13 cellular contexts compared by ENCODE assay signal in genomic region chr1:17287377-17287776, GRCh38. TPM values are rescaled to one million over a fixed set of nuclear protein-coding genes. Genes with fewer than 3 reads are reported as not detected.
A peak's percentile ranks its signal among the peaks of the same experiment; 100 is the strongest.
DNase-seq lines count a peak whose midpoint lies in the region; ATAC-seq and TF ChIP-seq lines count a peak whose summit lies in the region.
"Had no signal": no experiment of that assay in that cellular context is flagged by ENCODE, and none has a peak within 500 bp of the region (broad histone marks: within the 10 kb centered on the region; RNA-seq: fewer than 3 reads in every experiment).

No MANE protein-coding gene starts in this region.

- peaks cover 5 to 32% of the 10 kb centered on the region in 2 donors for H3K27me3 Mint-ChIP-seq in CD8-positive, alpha-beta memory T cell

- H3K27me3 ChIP-seq in A673 (replicated peaks; ENCODE audit: insufficient read depth, low read depth, low read length, poor library complexity), result no peaks in the 10 kb centered on the region
- H3K27me3 ChIP-seq in WERI-Rb-1 (ENCODE audit: insufficient read depth, low read depth, severe bottlenecking), result no peaks in the 10 kb centered on the region
- peaks cover 4% of the 10 kb centered on the region for H3K27me3 ChIP-seq in CD8-positive, alpha-beta memory T cell (ENCODE audit: insufficient read depth, low read length, poor library complexity, severe bottlenecking)

- no peak for TF ChIP-seq CTCF in A673 (conservative IDR thresholded peaks at IDR 0.05; ENCODE audit: low read depth, low read length)
- TF ChIP-seq CTCF in WERI-Rb-1 (IDR thresholded peaks at IDR 0.05; ENCODE audit: low read depth, low read length), result no peak
- no peak for TF ChIP-seq CTCF in GM20000 (IDR thresholded peaks at IDR 0.05; ENCODE audit: extremely low read depth, missing control alignments)

- H3K9me3 Mint-ChIP-seq in CD8-positive, alpha-beta memory T cell, result no peaks in the 10 kb centered on the region
- H3K9me3 Mint-ChIP-seq: brain had no signal

- H3K4me3 ChIP-seq in A673 (ENCODE audit: low read depth, low read length, poor library complexity, severe bottlenecking), result no peak overlapping the region
- H3K4me3 ChIP-seq in WERI-Rb-1 (ENCODE audit: low read depth, low read length), result no peak overlapping the region
- H3K4me3 ChIP-seq in CD8-positive, alpha-beta memory T cell (ENCODE audit: low read length), result no peak overlapping the region
- H3K4me3 ChIP-seq: gastroesophageal sphincter had no signal

- intact Hi-C loops in A673 (cut with micrococcal nuclease; ENCODE audit: unreplicated experiment), result loop anchor here (5.0 kb wide), 1 partner anchor 160 kb away; no protein-coding TSS in a partner anchor

- H3K36me3 ChIP-seq in A673 (ENCODE audit: insufficient read depth, low read length, poor library complexity, severe bottlenecking) (no peaks in the 10 kb centered on the region), WERI-Rb-1 (no peaks in the 10 kb centered on the region)
- H3K36me3 ChIP-seq in CD8-positive, alpha-beta memory T cell (ENCODE audit: insufficient read depth, low read length), result no peaks in the 10 kb centered on the region
- H3K36me3 ChIP-seq: gastroesophageal sphincter had no signal

- H3K27ac ChIP-seq in A673 (ENCODE audit: low read depth, low read length, poor library complexity, severe bottlenecking) (no peak overlapping the region), WERI-Rb-1 (no peak overlapping the region)
- no peak overlapping the region for H3K27ac ChIP-seq in CD8-positive, alpha-beta memory T cell (ENCODE audit: low read depth, low read length)
- H3K27ac ChIP-seq: gastroesophageal sphincter had no signal

- CTCF ChIA-PET in A673 (lab: Charles Lee), result no interaction called here
- CTCF ChIA-PET in CD8-positive, alpha-beta memory T cell (lab: Charles Lee), result no interaction called here

- H3K9me3 ChIP-seq in A673 (ENCODE audit: low read depth, low read length, poor library complexity, severe bottlenecking) (no peaks in the 10 kb centered on the region), WERI-Rb-1 (ENCODE audit: severe bottlenecking) (no peaks in the 10 kb centered on the region)
- H3K9me3 ChIP-seq in CD8-positive, alpha-beta memory T cell (ENCODE audit: low read length), result no peaks in the 10 kb centered on the region
- H3K9me3 ChIP-seq: gastroesophageal sphincter had no signal

- POLR2A ChIA-PET in A673 (lab: Charles Lee; ENCODE audit: low non-redundant PET), result no interaction called here
- POLR2A ChIA-PET in CD8-positive, alpha-beta memory T cell (lab: Charles Lee), result no interaction called here

- peaks cover 13% of the 10 kb centered on the region for H3K4me1 ChIP-seq in A673 (ENCODE audit: insufficient read depth, low read length, poor library complexity, severe bottlenecking)
- H3K4me1 ChIP-seq in CD8-positive, alpha-beta memory T cell (ENCODE audit: insufficient read depth, low read length), result no peaks in the 10 kb centered on the region

- BruUV-seq in A673 (replicated peaks; lab: Mats Ljungman, UMichigan), result no TSS peak

- H3K27ac Mint-ChIP-seq in CD8-positive, alpha-beta memory T cell, result no peak overlapping the region
- H3K27ac Mint-ChIP-seq: brain had no signal

- peak; percentile 80 for DNase-seq in A673 (ENCODE audit: low spot score)
- DNase-seq in HPDE6-E6E7 (ENCODE audit: extremely low spot score), result peak; percentile 87
- DNase-seq in fibroblast of the conjunctiva (ENCODE audit: low read depth), result peak; percentile 17
- no peak for DNase-seq in WERI-Rb-1
- DNase-seq in CD8-positive, alpha-beta memory T cell, result no peak
- DNase-seq in GM20000 (ENCODE audit: low spot score), result no peak
- DNase-seq: KBM-7; small intestine; stimulated activated naive CD4-positive, alpha-beta T cell had no signal

- ATAC-seq in SK-N-SH treated with all-trans-retinoic acid at 6 μM for 48 hours (peak; percentile 46; the same call in 2 of the 3 replicates), HG02759 (IDR thresholded peaks at IDR 0.05; ENCODE audit: unreplicated experiment) (no peak)
- ATAC-seq: gastroesophageal sphincter had no signal

- H3K4me1 Mint-ChIP-seq in CD8-positive, alpha-beta memory T cell, result no peaks in the 10 kb centered on the region
- H3K4me1 Mint-ChIP-seq: brain had no signal

- H3K4me3 Mint-ChIP-seq in CD8-positive, alpha-beta memory T cell, result no peak overlapping the region
- H3K4me3 Mint-ChIP-seq: brain had no signal

- no peaks in the 10 kb centered on the region for H3K36me3 Mint-ChIP-seq in CD8-positive, alpha-beta memory T cell
- H3K36me3 Mint-ChIP-seq: brain had no signal

TF ChIP-seq in SK-N-SH treated with all-trans-retinoic acid at 6 μM for 48 hours, 23 proteins besides CTCF, POLR2A, EP300 and RAD21:
- TF ChIP-seq ZNF565 (CRISPR knock-in tag; conservative IDR thresholded peaks at IDR 0.05; ENCODE audit: low read depth) (no peak), ZC3H10 (CRISPR knock-in tag; IDR thresholded peaks at IDR 0.05) (no peak), TCF4 (CRISPR knock-in tag; IDR thresholded peaks at IDR 0.05; ENCODE audit: borderline replicate concordance) (no peak)

RNA-seq across cellular contexts. Expression of gene PADI4, which starts 20.6 kb away (rescaled TPM):
- not detected in 2 replicates for total RNA-seq in A673 (2021)
- under 1 TPM; 0.26 to 0.27 TPM for total RNA-seq in CD8-positive, alpha-beta memory T cell
- polyA plus RNA-seq in CD8-positive, alpha-beta memory T cell, result 2.0 TPM

RNA-seq across cellular contexts. Expression of gene PADI3, which starts 38.5 kb away (rescaled TPM):
- 0.26 and 0.39 TPM in 2 replicates for total RNA-seq in A673 (2021)
- not detected for total RNA-seq in CD8-positive, alpha-beta memory T cell
- polyA plus RNA-seq in CD8-positive, alpha-beta memory T cell, result not detected

Comparison
In these comparisons a context has a peak if more than half of its experiments do, and no peak if none do; other contexts are left out.
1. DNase-seq: peak in A673 (single experiment), HPDE6-E6E7 (single experiment) and fibroblast of the conjunctiva (single experiment); none in WERI-Rb-1 (single experiment), CD8-positive, alpha-beta memory T cell (0 of 5) and GM20000 (single experiment).